8 cellular contexts compared by ENCODE assay signal in the genomic region with DNA sequence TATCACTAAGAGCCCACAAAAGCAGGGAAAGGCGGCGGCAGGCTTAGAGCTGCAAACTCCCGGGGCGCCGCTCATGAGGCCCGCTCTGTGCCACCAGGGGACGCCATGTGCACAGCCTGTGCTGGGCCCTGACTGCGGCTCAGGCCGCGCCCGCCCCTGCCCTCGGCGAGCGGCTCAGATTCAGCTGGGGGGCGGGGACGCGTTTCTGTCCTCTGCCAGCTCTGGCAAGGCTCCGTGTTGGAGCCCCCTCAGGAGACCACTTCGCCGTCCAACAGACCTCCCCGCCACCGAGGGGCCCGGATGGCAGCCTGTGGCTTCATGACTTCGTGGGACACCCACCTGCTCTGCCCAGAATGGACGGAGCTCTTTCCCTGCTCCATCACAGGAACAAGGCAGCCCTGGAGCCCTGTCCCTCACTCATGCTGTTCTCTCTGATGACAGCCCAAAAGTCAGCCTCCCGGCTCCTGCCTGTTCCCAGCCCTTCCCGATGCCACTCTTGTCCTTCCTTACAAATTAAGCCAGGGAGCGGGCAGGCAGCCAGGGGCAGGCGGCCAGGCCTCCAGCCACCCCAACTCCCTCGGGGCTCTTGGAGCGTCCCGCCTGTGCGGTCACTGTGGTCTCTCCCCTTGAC.
DNase-seq lines count a peak whose midpoint lies in the region; ATAC-seq and TF ChIP-seq lines count a peak whose summit lies in the region.

No MANE protein-coding gene starts in this region.

- H3K27ac Mint-ChIP-seq in T-helper 1 cell treated with Interleukin-12 subunit alpha and Interleukin-12 subunit beta and Interleukin-4 antibody, amounts not matched to agents 30 μg/mL and 1 μg/mL, for 36 hours = no peak overlapping the region

- H3K27me3 ChIP-seq in adrenal gland = no peaks in the 10 kb centered on the region
- H3K27me3 ChIP-seq in right cardiac atrium (ENCODE audit: control insufficient read depth, insufficient read depth) = no peaks in the 10 kb centered on the region

- CTCF ChIA-PET in HEK293 (lab: Yijun Ruan, JAX) = interaction anchor here (0.5 to 2.4 kb wide), 55 partner anchors 10 to 400 kb away, joined by 3 to 48 read pairs (median 4); partner anchors contain the start of gene ABTB2

- peak overlapping the region; percentile 76 for H3K4me3 Mint-ChIP-seq in T-helper 1 cell treated with Interleukin-12 subunit alpha and Interleukin-12 subunit beta and Interleukin-4 antibody, amounts not matched to agents 30 μg/mL and 1 μg/mL, for 36 hours

- POLR2A ChIA-PET in HEK293 (lab: Yijun Ruan, JAX) = interaction anchor here (1.1 to 5.1 kb wide), 2 partner anchors 24 to 183 kb away, joined by 3 to 65 read pairs; partner anchors contain the start of gene ABTB2

- H3K36me3 ChIP-seq in HEK293 (ENCODE audit: control insufficient read depth in 2 of 2, insufficient read depth in 1 of 2, low read length in 2 of 2) = peaks cover 0 to 13% of the 10 kb centered on the region in 2 experiments; a peak in 1 of 3 replicates
- peaks cover 0 to 5% of the 10 kb centered on the region in 2 donors for H3K36me3 ChIP-seq in adrenal gland (replicated peaks in 1 of 2)

- peak; percentile 99 for TF ChIP-seq CTCF in GM12864 (IDR thresholded peaks at IDR 0.05; ENCODE audit: low read depth, low read length, missing control alignments)
- TF ChIP-seq CTCF in HEK293 (tag by site-specific recombination; IDR thresholded peaks at IDR 0.05) = peak; percentile 96
- TF ChIP-seq CTCF in adrenal gland (IDR thresholded peaks at IDR 0.05) = peak; percentile 86 to 99 (median 96)
- TF ChIP-seq CTCF in retinal pigment epithelial cell (conservative IDR thresholded peaks at IDR 0.05; ENCODE audit: low read depth, low read length) = peak; percentile 90

- H3K4me1 ChIP-seq in HEK293 (ENCODE audit: control insufficient read depth, insufficient read depth, low read length) = no peaks in the 10 kb centered on the region
- H3K4me1 ChIP-seq in adrenal gland (replicated peaks in 1 of 2) = peaks cover 0 to 13% of the 10 kb centered on the region in 2 donors
- H3K4me1 ChIP-seq in right cardiac atrium (ENCODE audit: control insufficient read depth, insufficient read depth, low read length) = peaks cover 6% of the 10 kb centered on the region

- no peak for TF ChIP-seq POLR2A in adrenal gland (IDR thresholded peaks at IDR 0.05)

- intact Hi-C loops in adrenal gland (cut with DNase I) (loop anchor here (2.0 to 10.0 kb wide), 3 partner anchors 177 to 320 kb away; partner anchors contain the start of gene ABTB2 (in 1 of the 2)), right cardiac atrium (cut with DNase I) (loop anchor here (2.0 to 10.0 kb wide), 4 partner anchors 184 to 320 kb away; partner anchors contain the start of gene ABTB2 (in 3 of the 4))

- DNase-seq in GM12864 (ENCODE audit: low read depth) (peak; percentile 25), MV-4-11 (lab: John Stamatoyannopoulos, UW) (peak; percentile 56), adrenal gland (peak; percentile 71 to 90 (median 86)), right cardiac atrium (peak; percentile 87 to 96 (median 95)), retinal pigment epithelial cell (ENCODE audit: low read depth) (no peak), OCI-M2 (lab: John Stamatoyannopoulos, UW; ENCODE audit: unreplicated experiment) (no peak)

- no peaks in the 10 kb centered on the region for H3K36me3 Mint-ChIP-seq in T-helper 1 cell treated with Interleukin-12 subunit alpha and Interleukin-12 subunit beta and Interleukin-4 antibody, amounts not matched to agents 30 μg/mL and 1 μg/mL, for 36 hours (ENCODE audit: low read depth)

- no peaks in the 10 kb centered on the region for H3K9me3 Mint-ChIP-seq in T-helper 1 cell treated with Interleukin-12 subunit alpha and Interleukin-12 subunit beta and Interleukin-4 antibody, amounts not matched to agents 30 μg/mL and 1 μg/mL, for 36 hours

- H3K4me3 ChIP-seq in GM12864 (ENCODE audit: low read depth, low read length) = no peak overlapping the region; the same call in 1 of the 2 replicates
- H3K4me3 ChIP-seq in HEK293 (ENCODE audit: low read depth, low read length) = peak overlapping the region; percentile 17
- H3K4me3 ChIP-seq in adrenal gland = peak overlapping the region in 1 of 4 donors; percentile 28
- no peak overlapping the region for H3K4me3 ChIP-seq in right cardiac atrium (ENCODE audit: low read length)
- H3K4me3 ChIP-seq in retinal pigment epithelial cell (ENCODE audit: low read length) = peak overlapping the region; percentile 36

- no peaks in the 10 kb centered on the region for H3K9me3 ChIP-seq in HEK293 (ENCODE audit: control insufficient read depth, insufficient read depth, low read depth, low read length)
- no peaks in the 10 kb centered on the region for H3K9me3 ChIP-seq in adrenal gland (replicated peaks in 1 of 3)
- no peaks in the 10 kb centered on the region for H3K9me3 ChIP-seq in right cardiac atrium (ENCODE audit: control insufficient read depth, low read length)

- no peaks in the 10 kb centered on the region for H3K27me3 Mint-ChIP-seq in T-helper 1 cell treated with Interleukin-12 subunit alpha and Interleukin-12 subunit beta and Interleukin-4 antibody, amounts not matched to agents 30 μg/mL and 1 μg/mL, for 36 hours (ENCODE audit: low read depth)

- WGBS in adrenal gland, 4 donors = 11 to 28% (median 16%) methylated on average over 14 to 33 of the region's 33 CpGs
- 6% methylated on average over 33 of the region's 33 CpGs for WGBS in right cardiac atrium

- peaks cover 20% of the 10 kb centered on the region for H3K4me1 Mint-ChIP-seq in T-helper 1 cell treated with Interleukin-12 subunit alpha and Interleukin-12 subunit beta and Interleukin-4 antibody, amounts not matched to agents 30 μg/mL and 1 μg/mL, for 36 hours (ENCODE audit: low read depth)

- no peak overlapping the region; the same call in 1 of the 2 replicates for H3K27ac ChIP-seq in HEK293 (ENCODE audit: extremely low read depth, low read depth, low read length)
- no peak overlapping the region for H3K27ac ChIP-seq in adrenal gland
- no peak overlapping the region for H3K27ac ChIP-seq in right cardiac atrium (ENCODE audit: low read length)

- ATAC-seq in right cardiac atrium = peak; percentile 97 to 98

TF ChIP-seq in HEK293, 187 proteins besides CTCF, POLR2A, EP300 and RAD21 (continues in another document):
- TF ChIP-seq ZNF16 (tag by site-specific recombination; IDR thresholded peaks at IDR 0.05; ENCODE audit: low read depth) = no peak
- 0 out of 2 replicates have a peak, but pooled peaks have one; percentile 9 for TF ChIP-seq EGR2 (tag by site-specific recombination; IDR thresholded peaks at IDR 0.05; ENCODE audit: low read depth)
- no peak for TF ChIP-seq IKZF3 (tag by site-specific recombination; IDR thresholded peaks at IDR 0.05)
- TF ChIP-seq ZNF114 (tag by site-specific recombination; IDR thresholded peaks at IDR 0.05) = no peak
- no peak for TF ChIP-seq ZBTB49 (tag by site-specific recombination; IDR thresholded peaks at IDR 0.05; ENCODE audit: low read depth)
- no peak for TF ChIP-seq ZNF785 (tag by site-specific recombination; IDR thresholded peaks at IDR 0.05)
- no peak for TF ChIP-seq ZFP69B (tag by site-specific recombination; IDR thresholded peaks at IDR 0.05)
- TF ChIP-seq ZNF398 (tag by site-specific recombination; IDR thresholded peaks at IDR 0.05) = no peak
- TF ChIP-seq ZNF645 (tag by site-specific recombination; IDR thresholded peaks at IDR 0.05) = no peak
- no peak for TF ChIP-seq RBAK (tag by site-specific recombination; IDR thresholded peaks at IDR 0.05)

Comparison
In these comparisons a context has a peak if more than half of its experiments do, and no peak if none do; other contexts are left out.
1. DNase-seq: peak in GM12864 (single experiment), MV-4-11 (single experiment), adrenal gland (7 of 7) and right cardiac atrium (3 of 3); none in retinal pigment epithelial cell (single experiment) and OCI-M2 (single experiment).
2. H3K4me3 ChIP-seq: peak in HEK293 (single experiment) and retinal pigment epithelial cell (single experiment); none in GM12864 (single experiment) and right cardiac atrium (single experiment).
3. Peak in every context shown above with its lines, with median percentiles within 50 percentile points of each other: CTCF ChIP-seq.